ENCODE assay signal across 12 cellular contexts in genomic region chr10:810351-810846, GRCh38.
DNase-seq lines count a peak whose midpoint lies in the region; ATAC-seq, FAIRE-seq and TF ChIP-seq lines count a peak whose summit lies in the region.
"Had no signal": no experiment of that assay in that cellular context is flagged by ENCODE, and none has a peak within 500 bp of the region (broad histone marks: within the 10 kb centered on the region; RNA-seq: fewer than 3 reads in every experiment).

No MANE protein-coding gene starts in this region.

- CTCF ChIA-PET in T-cell (lab: Charles Lee): interaction anchor here in 1 of 2 donors (0.6 kb wide), 1 partner anchor 304 kb away, joined by 3 read pairs; no protein-coding TSS in a partner anchor

- H3K4me1 Mint-ChIP-seq in brain (no peaks in the 10 kb centered on the region), T-cell (no peaks in the 10 kb centered on the region)

- peaks cover 28 to 59% (median 51%) of the 10 kb centered on the region in 4 donors for H3K36me3 ChIP-seq in liver (ENCODE audit: control insufficient read depth in 4 of 4, insufficient read depth in 3 of 4, low read depth in 1 of 4, low read length in 3 of 4)

- no peaks in the 10 kb centered on the region for H3K9me3 ChIP-seq in liver (ENCODE audit: control insufficient read depth in 4 of 4, low read length in 3 of 4)
- H3K9me3 ChIP-seq: prostate gland, thoracic aorta had no signal

- H3K27me3 Mint-ChIP-seq in brain (no peaks in the 10 kb centered on the region), T-cell (no peaks in the 10 kb centered on the region)
- H3K27me3 Mint-ChIP-seq: effector memory CD8-positive, alpha-beta T cell had no signal

- no peaks in the 10 kb centered on the region for H3K9me3 Mint-ChIP-seq in brain
- no peaks in the 10 kb centered on the region for H3K9me3 Mint-ChIP-seq in T-cell
- H3K9me3 Mint-ChIP-seq: effector memory CD8-positive, alpha-beta T cell had no signal

- H3K27ac ChIP-seq in liver (ENCODE audit: low read depth in 1 of 2, low read length in 2 of 2): no peak overlapping the region
- H3K27ac ChIP-seq: prostate gland, thoracic aorta had no signal

- DNase-seq in D721Med (ENCODE audit: insufficient read length, low spot score): no peak
- DNase-seq in LHCN-M2 (ENCODE audit: low read depth): peak; percentile 26
- DNase-seq in T-cell: no peak
- no peak for DNase-seq in stimulated activated CD4-positive, alpha-beta T cell treated with anti-CD3 and anti-CD28 coated beads, Interleukin-4, amount 100 ng/mL, for 1 hour
- DNase-seq: activated CD4-positive, CD25-positive, alpha-beta regulatory T cell; effector memory CD8-positive, alpha-beta T cell had no signal

- peak; percentile 61 to 65 for TF ChIP-seq RAD21 in liver (IDR thresholded peaks at IDR 0.05)

- H3K4me3 Mint-ChIP-seq in brain (no peak overlapping the region), T-cell (no peak overlapping the region)
- H3K4me3 Mint-ChIP-seq: effector memory CD8-positive, alpha-beta T cell had no signal

- peak; percentile 55 for TF ChIP-seq CTCF in D721Med (IDR thresholded peaks at IDR 0.05; ENCODE audit: insufficient read depth, missing control alignments)
- peak; percentile 48 to 82 for TF ChIP-seq CTCF in brain (conservative IDR thresholded peaks at IDR 0.05)
- TF ChIP-seq CTCF in liver (IDR thresholded peaks at IDR 0.05; ENCODE audit: low read depth, low read length, missing input control): peak; percentile 15

- H3K4me1 ChIP-seq in liver (ENCODE audit: control insufficient read depth in 4 of 4, insufficient read depth in 4 of 4, low read length in 3 of 4): no peaks in the 10 kb centered on the region
- H3K4me1 ChIP-seq: prostate gland had no signal

- 85% methylated on average over 16 of the region's 16 CpGs for WGBS in liver

- peak overlapping the region in 2 of 5 experiments; percentile 41 to 80 for H3K27ac Mint-ChIP-seq in brain
- no peak overlapping the region for H3K27ac Mint-ChIP-seq in T-cell
- H3K27ac Mint-ChIP-seq: effector memory CD8-positive, alpha-beta T cell had no signal

- no peak overlapping the region for H3K4me3 ChIP-seq in liver (ENCODE audit: low read depth in 1 of 3, low read length in 3 of 3)
- H3K4me3 ChIP-seq: prostate gland, thoracic aorta had no signal

- no peak overlapping the region for H3K9ac ChIP-seq in liver (ENCODE audit: low read depth in 1 of 2, low read length in 2 of 2)

- peaks cover 57% of the 10 kb centered on the region for H3K36me3 Mint-ChIP-seq in brain
- peaks cover 71% of the 10 kb centered on the region for H3K36me3 Mint-ChIP-seq in T-cell

- no peaks in the 10 kb centered on the region for H3K27me3 ChIP-seq in liver (ENCODE audit: control insufficient read depth in 4 of 4, insufficient read depth in 4 of 4, low read length in 3 of 4)

- no peak for FAIRE-seq in D721Med (lab: Jason Lieb, UNC)

- ATAC-seq in T-cell (replicated peaks in 1 of 4) (no peak), GM18519 (IDR thresholded peaks at IDR 0.05; ENCODE audit: low FRiP score, unreplicated experiment) (no peak), HG02588 (IDR thresholded peaks at IDR 0.05; ENCODE audit: unreplicated experiment) (no peak)
- ATAC-seq: effector memory CD8-positive, alpha-beta T cell had no signal

- POLR2A ChIA-PET in T-cell (lab: Charles Lee): interaction anchor here in 1 of 2 donors (0.6 kb wide), 2 partner anchors 19 to 33 kb away, joined by 3 to 15 read pairs; no protein-coding TSS in a partner anchor

TF ChIP-seq in liver, 16 proteins besides CTCF, POLR2A, EP300 and RAD21:
- TF ChIP-seq EGR1 (IDR thresholded peaks at IDR 0.05; ENCODE audit: low read depth in 2 of 2) (no peak), ZBTB33 (IDR thresholded peaks at IDR 0.05) (no peak), FOXA1 (IDR thresholded peaks at IDR 0.05) (no peak), NR2F2 (IDR thresholded peaks at IDR 0.05) (no peak), RXRA (IDR thresholded peaks at IDR 0.05) (no peak), GABPA (IDR thresholded peaks at IDR 0.05 in 1 of 2, conservative IDR thresholded peaks at IDR 0.05 in 1 of 2) (no peak), YY1 (IDR thresholded peaks at IDR 0.05) (no peak), TAF1 (conservative IDR thresholded peaks at IDR 0.05) (no peak)

Comparison
In these comparisons a context has a peak if more than half of its experiments do, and no peak if none do; other contexts are left out.
1. CTCF ChIP-seq: peak in every context shown above with its lines; median percentile 65 in brain; 55 in D721Med; 15 in liver.